22 cellular contexts compared by ENCODE assay signal in the genomic region with DNA sequence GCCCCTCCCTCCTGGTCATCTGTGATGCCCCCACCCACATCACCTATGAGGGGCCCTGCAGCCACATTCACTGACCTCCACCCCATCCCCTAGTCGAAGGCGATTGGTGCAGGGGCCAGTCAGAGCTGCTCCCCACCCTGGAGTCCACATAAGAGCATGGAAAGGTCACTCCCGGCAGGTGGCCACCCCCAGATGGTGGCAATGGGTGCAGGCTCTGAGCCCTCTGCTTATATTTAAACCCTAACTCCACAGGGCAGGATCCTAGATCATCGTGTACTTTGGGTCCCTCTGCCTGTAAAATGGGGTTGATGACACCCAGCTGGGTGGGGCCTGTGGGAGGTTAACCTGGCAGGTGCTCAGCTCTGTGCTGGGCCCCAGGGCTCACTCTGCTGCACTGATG.
"Had no signal": no experiment of that assay in that cellular context is flagged by ENCODE, and none has a peak within 500 bp of the region (broad histone marks: within the 10 kb centered on the region; RNA-seq: fewer than 3 reads in every experiment).

No MANE protein-coding gene starts in this region.

- H3K9me3 ChIP-seq: prostate gland, thyroid gland, vagina had no signal

- H3K4me1 ChIP-seq: foreskin keratinocyte, gastroesophageal sphincter, heart left ventricle, left lung, prostate gland, thyroid gland had no signal

- H3K27ac ChIP-seq: epithelial cell of prostate, foreskin keratinocyte, gastroesophageal sphincter, heart left ventricle, hepatocyte, left lung, prostate gland, skin epidermis, thyroid gland, vagina had no signal

- H3K27me3 ChIP-seq: foreskin keratinocyte, hepatocyte, thyroid gland, vagina had no signal

- DNase-seq: effector CD8-positive, alpha-beta T cell; endodermal cell; foreskin keratinocyte; heart left ventricle; kidney; left lung; mesenchymal stem cell; nephron progenitor cell; nucleus accumbens; right cardiac atrium; stimulated activated CD4-positive, alpha-beta T cell treated with anti-CD3 and anti-CD28 coated beads, Interleukin-4, amount 100 ng/mL, for 1 hour; stimulated activated CD8-positive, alpha-beta memory T cell treated with anti-CD3 and anti-CD28 coated beads, Interleukin-4, amount 100 ng/mL, for 48 hours; stimulated activated naive CD4-positive, alpha-beta T cell; stimulated activated naive CD8-positive, alpha-beta T cell treated with anti-CD3 and anti-CD28 coated beads, Interleukin-15, amount 100 ng/mL, for 72 hours; thyroid gland; trophoblast cell had no signal

- H3K36me3 ChIP-seq: gastroesophageal sphincter, heart left ventricle, left lung, prostate gland, thyroid gland, vagina had no signal

- H3K4me3 ChIP-seq: gastroesophageal sphincter, heart left ventricle, hepatocyte, left lung, prostate gland, skin epidermis, thyroid gland, vagina had no signal
